In the genomic region with DNA sequence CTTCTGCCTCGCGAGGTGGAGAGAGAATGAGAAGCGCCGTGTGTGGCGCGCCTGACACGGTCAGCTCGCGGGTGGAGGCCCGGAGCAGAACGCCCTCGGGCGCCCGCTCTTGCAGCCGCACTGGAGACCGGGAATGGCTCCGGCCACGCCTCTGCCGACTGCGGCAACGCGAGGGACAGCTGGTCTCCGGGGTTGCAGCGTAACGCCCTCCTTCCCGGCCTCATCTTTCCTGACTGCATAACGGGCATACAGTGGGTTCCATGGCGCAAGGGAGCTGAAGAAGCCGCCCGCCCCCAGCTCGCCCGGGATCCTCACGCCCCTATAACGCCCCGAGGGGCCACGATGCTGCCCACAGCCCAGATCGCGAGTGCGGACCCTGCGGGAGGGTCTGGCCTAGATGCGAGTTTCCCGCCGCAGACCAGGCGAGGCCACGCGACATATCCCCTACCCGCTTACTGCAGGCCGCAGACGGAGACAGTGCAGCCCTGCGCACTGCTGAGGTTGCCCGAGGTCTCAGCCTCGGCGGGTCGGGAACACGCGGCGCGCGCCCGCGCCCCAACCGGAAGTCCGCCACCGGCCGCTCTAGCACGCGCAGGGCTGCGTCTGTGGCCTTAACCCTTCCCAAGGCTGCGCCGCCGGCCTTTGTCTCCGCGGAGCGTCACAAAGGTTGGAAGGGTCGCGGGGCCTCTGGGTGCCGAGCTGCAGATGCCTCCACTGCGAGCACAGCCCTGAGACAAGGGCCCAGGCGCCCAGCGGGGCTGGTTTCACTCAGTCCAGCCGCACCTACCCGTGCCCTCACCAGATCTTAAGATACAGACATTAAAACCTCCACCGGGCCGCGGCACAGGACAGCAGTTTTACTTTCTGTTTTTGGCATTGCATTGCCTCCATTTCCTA, we compare ENCODE assay signal across 1 cellular context.
A peak's percentile ranks its signal among the peaks of the same experiment; 100 is the strongest.
TF ChIP-seq lines count a peak whose summit lies in the region.

No MANE protein-coding gene starts in this region.

TF ChIP-seq in K562, 482 proteins besides CTCF, POLR2A, EP300 and RAD21 (continued from another document and continues in another):
- TF ChIP-seq SMAD1 (IDR thresholded peaks at IDR 0.05; ENCODE audit: low read depth, low read length, partially characterized antibody) (peak; percentile 37), HMG20B (CRISPR knock-in tag; IDR thresholded peaks at IDR 0.05) (peak; percentile 50; the same call in 1 of the 2 replicates), ZNF212 (CRISPR knock-in tag; IDR thresholded peaks at IDR 0.05) (no peak), TGIF2 (CRISPR knock-in tag; IDR thresholded peaks at IDR 0.05) (no peak), NCOR1 (IDR thresholded peaks at IDR 0.05) (peak; percentile 57), CBFA2T2 (conservative IDR thresholded peaks at IDR 0.05) (no peak), CC2D1A (IDR thresholded peaks at IDR 0.05) (peak; percentile 43; the same call in 1 of the 2 replicates), ZNF76 (CRISPR knock-in tag; IDR thresholded peaks at IDR 0.05; ENCODE audit: borderline replicate concordance) (no peak), TAL1 (IDR thresholded peaks at IDR 0.05) (no peak), NELFE (IDR thresholded peaks at IDR 0.05; ENCODE audit: insufficient read depth, insufficient read length) (no peak), ZNF561 (CRISPR knock-in tag; conservative IDR thresholded peaks at IDR 0.05) (no peak), PHTF2 (CRISPR knock-in tag; IDR thresholded peaks at IDR 0.05) (no peak), GATAD2A (IDR thresholded peaks at IDR 0.05) (no peak), CREB1 (IDR thresholded peaks at IDR 0.05) (peak; percentile 47), CREB1 (CRISPR knock-in tag; IDR thresholded peaks at IDR 0.05) (peak; percentile 71), ASH1L (IDR thresholded peaks at IDR 0.05; ENCODE audit: borderline replicate concordance, low read depth, partially characterized antibody) (no peak), FIP1L1 (IDR thresholded peaks at IDR 0.05; ENCODE audit: low read depth, low read length, poor library complexity, severe bottlenecking) (peak; percentile 78), ZNF431 (CRISPR knock-in tag; IDR thresholded peaks at IDR 0.05) (no peak), ZNF707 (CRISPR knock-in tag; conservative IDR thresholded peaks at IDR 0.05) (no peak), HDAC1 (IDR thresholded peaks at IDR 0.05) (peak in 1 of 2 experiments; percentile 85; a peak in 2 of 4 replicates), BACH1 (tag; IDR thresholded peaks at IDR 0.05) (no peak), MED1 (CRISPR knock-in tag; IDR thresholded peaks at IDR 0.05; ENCODE audit: borderline replicate concordance) (no peak), ZFPM2 (CRISPR knock-in tag; IDR thresholded peaks at IDR 0.05) (no peak), NR2F6 (CRISPR knock-in tag; IDR thresholded peaks at IDR 0.05) (no peak; the same call in 1 of the 2 replicates), ZNF583 (CRISPR knock-in tag; IDR thresholded peaks at IDR 0.05) (peak; percentile 21; the same call in 1 of the 2 replicates), TCF3 (CRISPR knock-in tag; IDR thresholded peaks at IDR 0.05) (peak; percentile 27), DIDO1 (tag; IDR thresholded peaks at IDR 0.05; ENCODE audit: low read depth) (peak; percentile 60; the same call in 1 of the 2 replicates), PTTG1 (tag; IDR thresholded peaks at IDR 0.05; ENCODE audit: low read depth) (no peak), BRD9 (IDR thresholded peaks at IDR 0.05; ENCODE audit: low read depth, partially characterized antibody) (no peak), FOXM1 (IDR thresholded peaks at IDR 0.05; ENCODE audit: low read depth) (no peak), FOXM1 (CRISPR knock-in tag; IDR thresholded peaks at IDR 0.05; ENCODE audit: low read depth) (peak; percentile 67; the same call in 1 of the 2 replicates), KDM4B (IDR thresholded peaks at IDR 0.05; ENCODE audit: borderline replicate concordance in 2 of 2, low read depth in 1 of 2) (peak in 1 of 2 experiments; percentile 85; a peak in 1 of 4 replicates), ZNF217 (CRISPR knock-in tag; IDR thresholded peaks at IDR 0.05) (no peak), PYGO2 (tag; IDR thresholded peaks at IDR 0.05) (no peak), ZNF316 (IDR thresholded peaks at IDR 0.05) (no peak; the same call in 1 of the 2 replicates), BCOR (IDR thresholded peaks at IDR 0.05) (peak; percentile 84; the same call in 1 of the 2 replicates), FOXJ3 (CRISPR knock-in tag; IDR thresholded peaks at IDR 0.05) (no peak), ZNF444 (CRISPR knock-in tag; IDR thresholded peaks at IDR 0.05) (no peak), SIX5 (IDR thresholded peaks at IDR 0.05; ENCODE audit: borderline replicate concordance in 1 of 2, insufficient read depth in 1 of 2, low read depth in 1 of 2, low read length in 2 of 2) (no peak; a peak in 1 of 4 replicates), ETS2 (tag; IDR thresholded peaks at IDR 0.05; ENCODE audit: borderline replicate concordance, poor library complexity, severe bottlenecking) (no peak), KLF10 (CRISPR knock-in tag; IDR thresholded peaks at IDR 0.05) (no peak), PURB (CRISPR knock-in tag; IDR thresholded peaks at IDR 0.05; ENCODE audit: low read depth) (no peak), LCOR (CRISPR knock-in tag; IDR thresholded peaks at IDR 0.05) (peak; percentile 87), ZNF197 (CRISPR knock-in tag; IDR thresholded peaks at IDR 0.05; ENCODE audit: low read depth) (0 out of 2 replicates have a peak, but pooled peaks have one; percentile 18), FOXA1 (IDR thresholded peaks at IDR 0.05; ENCODE audit: borderline replicate concordance) (no peak), SAP30 (IDR thresholded peaks at IDR 0.05; ENCODE audit: borderline replicate concordance, insufficient read depth, low read depth, low read length, poor library complexity, severe bottlenecking) (peak; percentile 89), SPI1 (IDR thresholded peaks at IDR 0.05; ENCODE audit: borderline replicate concordance, low read depth, low read length) (no peak), GABPB2 (CRISPR knock-in tag; conservative IDR thresholded peaks at IDR 0.05) (no peak), GTF2A2 (tag; IDR thresholded peaks at IDR 0.05) (no peak), SP1 (CRISPR knock-in tag; IDR thresholded peaks at IDR 0.05) (peak; percentile 79)
- TF ChIP-seq, protein P1, sequence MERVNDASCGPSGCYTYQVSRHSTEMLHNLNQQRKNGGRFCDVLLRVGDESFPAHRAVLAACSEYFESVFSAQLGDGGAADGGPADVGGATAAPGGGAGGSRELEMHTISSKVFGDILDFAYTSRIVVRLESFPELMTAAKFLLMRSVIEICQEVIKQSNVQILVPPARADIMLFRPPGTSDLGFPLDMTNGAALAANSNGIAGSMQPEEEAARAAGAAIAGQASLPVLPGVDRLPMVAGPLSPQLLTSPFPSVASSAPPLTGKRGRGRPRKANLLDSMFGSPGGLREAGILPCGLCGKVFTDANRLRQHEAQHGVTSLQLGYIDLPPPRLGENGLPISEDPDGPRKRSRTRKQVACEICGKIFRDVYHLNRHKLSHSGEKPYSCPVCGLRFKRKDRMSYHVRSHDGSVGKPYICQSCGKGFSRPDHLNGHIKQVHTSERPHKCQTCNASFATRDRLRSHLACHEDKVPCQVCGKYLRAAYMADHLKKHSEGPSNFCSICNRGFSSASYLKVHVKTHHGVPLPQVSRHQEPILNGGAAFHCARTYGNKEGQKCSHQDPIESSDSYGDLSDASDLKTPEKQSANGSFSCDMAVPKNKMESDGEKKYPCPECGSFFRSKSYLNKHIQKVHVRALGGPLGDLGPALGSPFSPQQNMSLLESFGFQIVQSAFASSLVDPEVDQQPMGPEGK (CRISPR knock-in tag; IDR thresholded peaks at IDR 0.05; ENCODE audit: borderline replicate concordance), result no peak
- TF ChIP-seq, protein P2, sequence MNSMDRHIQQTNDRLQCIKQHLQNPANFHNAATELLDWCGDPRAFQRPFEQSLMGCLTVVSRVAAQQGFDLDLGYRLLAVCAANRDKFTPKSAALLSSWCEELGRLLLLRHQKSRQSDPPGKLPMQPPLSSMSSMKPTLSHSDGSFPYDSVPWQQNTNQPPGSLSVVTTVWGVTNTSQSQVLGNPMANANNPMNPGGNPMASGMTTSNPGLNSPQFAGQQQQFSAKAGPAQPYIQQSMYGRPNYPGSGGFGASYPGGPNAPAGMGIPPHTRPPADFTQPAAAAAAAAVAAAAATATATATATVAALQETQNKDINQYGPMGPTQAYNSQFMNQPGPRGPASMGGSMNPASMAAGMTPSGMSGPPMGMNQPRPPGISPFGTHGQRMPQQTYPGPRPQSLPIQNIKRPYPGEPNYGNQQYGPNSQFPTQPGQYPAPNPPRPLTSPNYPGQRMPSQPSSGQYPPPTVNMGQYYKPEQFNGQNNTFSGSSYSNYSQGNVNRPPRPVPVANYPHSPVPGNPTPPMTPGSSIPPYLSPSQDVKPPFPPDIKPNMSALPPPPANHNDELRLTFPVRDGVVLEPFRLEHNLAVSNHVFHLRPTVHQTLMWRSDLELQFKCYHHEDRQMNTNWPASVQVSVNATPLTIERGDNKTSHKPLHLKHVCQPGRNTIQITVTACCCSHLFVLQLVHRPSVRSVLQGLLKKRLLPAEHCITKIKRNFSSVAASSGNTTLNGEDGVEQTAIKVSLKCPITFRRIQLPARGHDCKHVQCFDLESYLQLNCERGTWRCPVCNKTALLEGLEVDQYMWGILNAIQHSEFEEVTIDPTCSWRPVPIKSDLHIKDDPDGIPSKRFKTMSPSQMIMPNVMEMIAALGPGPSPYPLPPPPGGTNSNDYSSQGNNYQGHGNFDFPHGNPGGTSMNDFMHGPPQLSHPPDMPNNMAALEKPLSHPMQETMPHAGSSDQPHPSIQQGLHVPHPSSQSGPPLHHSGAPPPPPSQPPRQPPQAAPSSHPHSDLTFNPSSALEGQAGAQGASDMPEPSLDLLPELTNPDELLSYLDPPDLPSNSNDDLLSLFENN (IDR thresholded peaks at IDR 0.05; ENCODE audit: low read depth in 2 of 2, low read length in 2 of 2), result peak in 1 of 2 experiments; percentile 5; a peak in 1 of 4 replicates
- TF ChIP-seq, protein P3, sequence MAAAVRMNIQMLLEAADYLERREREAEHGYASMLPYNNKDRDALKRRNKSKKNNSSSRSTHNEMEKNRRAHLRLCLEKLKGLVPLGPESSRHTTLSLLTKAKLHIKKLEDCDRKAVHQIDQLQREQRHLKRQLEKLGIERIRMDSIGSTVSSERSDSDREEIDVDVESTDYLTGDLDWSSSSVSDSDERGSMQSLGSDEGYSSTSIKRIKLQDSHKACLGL (CRISPR knock-in tag; IDR thresholded peaks at IDR 0.05; ENCODE audit: borderline replicate concordance, poor library complexity, severe bottlenecking), result no peak
- TF ChIP-seq, protein P4, sequence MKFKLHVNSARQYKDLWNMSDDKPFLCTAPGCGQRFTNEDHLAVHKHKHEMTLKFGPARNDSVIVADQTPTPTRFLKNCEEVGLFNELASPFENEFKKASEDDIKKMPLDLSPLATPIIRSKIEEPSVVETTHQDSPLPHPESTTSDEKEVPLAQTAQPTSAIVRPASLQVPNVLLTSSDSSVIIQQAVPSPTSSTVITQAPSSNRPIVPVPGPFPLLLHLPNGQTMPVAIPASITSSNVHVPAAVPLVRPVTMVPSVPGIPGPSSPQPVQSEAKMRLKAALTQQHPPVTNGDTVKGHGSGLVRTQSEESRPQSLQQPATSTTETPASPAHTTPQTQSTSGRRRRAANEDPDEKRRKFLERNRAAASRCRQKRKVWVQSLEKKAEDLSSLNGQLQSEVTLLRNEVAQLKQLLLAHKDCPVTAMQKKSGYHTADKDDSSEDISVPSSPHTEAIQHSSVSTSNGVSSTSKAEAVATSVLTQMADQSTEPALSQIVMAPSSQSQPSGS (CRISPR knock-in tag; IDR thresholded peaks at IDR 0.05), result no peak
- TF ChIP-seq, protein P5, sequence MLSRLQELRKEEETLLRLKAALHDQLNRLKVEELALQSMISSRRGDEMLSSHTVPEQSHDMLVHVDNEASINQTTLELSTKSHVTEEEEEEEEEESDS (CRISPR knock-in tag; IDR thresholded peaks at IDR 0.05), result no peak
- TF ChIP-seq, protein P6, sequence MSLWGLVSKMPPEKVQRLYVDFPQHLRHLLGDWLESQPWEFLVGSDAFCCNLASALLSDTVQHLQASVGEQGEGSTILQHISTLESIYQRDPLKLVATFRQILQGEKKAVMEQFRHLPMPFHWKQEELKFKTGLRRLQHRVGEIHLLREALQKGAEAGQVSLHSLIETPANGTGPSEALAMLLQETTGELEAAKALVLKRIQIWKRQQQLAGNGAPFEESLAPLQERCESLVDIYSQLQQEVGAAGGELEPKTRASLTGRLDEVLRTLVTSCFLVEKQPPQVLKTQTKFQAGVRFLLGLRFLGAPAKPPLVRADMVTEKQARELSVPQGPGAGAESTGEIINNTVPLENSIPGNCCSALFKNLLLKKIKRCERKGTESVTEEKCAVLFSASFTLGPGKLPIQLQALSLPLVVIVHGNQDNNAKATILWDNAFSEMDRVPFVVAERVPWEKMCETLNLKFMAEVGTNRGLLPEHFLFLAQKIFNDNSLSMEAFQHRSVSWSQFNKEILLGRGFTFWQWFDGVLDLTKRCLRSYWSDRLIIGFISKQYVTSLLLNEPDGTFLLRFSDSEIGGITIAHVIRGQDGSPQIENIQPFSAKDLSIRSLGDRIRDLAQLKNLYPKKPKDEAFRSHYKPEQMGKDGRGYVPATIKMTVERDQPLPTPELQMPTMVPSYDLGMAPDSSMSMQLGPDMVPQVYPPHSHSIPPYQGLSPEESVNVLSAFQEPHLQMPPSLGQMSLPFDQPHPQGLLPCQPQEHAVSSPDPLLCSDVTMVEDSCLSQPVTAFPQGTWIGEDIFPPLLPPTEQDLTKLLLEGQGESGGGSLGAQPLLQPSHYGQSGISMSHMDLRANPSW (CRISPR knock-in tag; IDR thresholded peaks at IDR 0.05), result no peak
- TF ChIP-seq, protein P7, sequence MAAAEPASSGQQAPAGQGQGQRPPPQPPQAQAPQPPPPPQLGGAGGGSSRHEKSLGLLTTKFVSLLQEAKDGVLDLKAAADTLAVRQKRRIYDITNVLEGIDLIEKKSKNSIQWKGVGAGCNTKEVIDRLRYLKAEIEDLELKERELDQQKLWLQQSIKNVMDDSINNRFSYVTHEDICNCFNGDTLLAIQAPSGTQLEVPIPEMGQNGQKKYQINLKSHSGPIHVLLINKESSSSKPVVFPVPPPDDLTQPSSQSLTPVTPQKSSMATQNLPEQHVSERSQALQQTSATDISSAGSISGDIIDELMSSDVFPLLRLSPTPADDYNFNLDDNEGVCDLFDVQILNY (CRISPR knock-in tag; IDR thresholded peaks at IDR 0.05), result peak; percentile 45; the same call in 1 of the 2 replicates
